In genomic region chr22:31496735-31497146, GRCh38 we compare ENCODE assay signal across 8 cellular contexts. TPM values are rescaled to one million over a fixed set of nuclear protein-coding genes. Genes with fewer than 3 reads are reported as not detected.
A peak's percentile ranks its signal among the peaks of the same experiment; 100 is the strongest.
DNase-seq lines count a peak whose midpoint lies in the region; ATAC-seq and TF ChIP-seq lines count a peak whose summit lies in the region.

No MANE protein-coding gene starts in this region.

- H3K27ac ChIP-seq in VCaP (peak overlapping the region; percentile 83), ectodermal cell (ENCODE audit: insufficient read depth, low read depth, low read length, poor library complexity, severe bottlenecking) (no peak overlapping the region), subcutaneous abdominal adipose tissue (ENCODE audit: low read depth, low read length) (peak overlapping the region; percentile 57)

- H3K27me3 ChIP-seq in ectodermal cell (ENCODE audit: control insufficient read depth, insufficient read depth, low read length, poor library complexity, severe bottlenecking) (no peaks in the 10 kb centered on the region), subcutaneous abdominal adipose tissue (ENCODE audit: control insufficient read depth in 5 of 5, insufficient read depth in 4 of 5, low read length in 5 of 5) (no peaks in the 10 kb centered on the region)

- no peak for TF ChIP-seq CTCF in VCaP (conservative IDR thresholded peaks at IDR 0.05)
- TF ChIP-seq CTCF in mucosa of descending colon (IDR thresholded peaks at IDR 0.05) = no peak

- peak overlapping the region in 4 of 5 donors; percentile 63 to 81 (median 74) for H3K9ac ChIP-seq in subcutaneous abdominal adipose tissue (ENCODE audit: low read length in 5 of 5)

- H3K4me1 ChIP-seq in ectodermal cell (ENCODE audit: control insufficient read depth, insufficient read depth, low read length) (peaks cover 4% of the 10 kb centered on the region), mucosa of descending colon (ENCODE audit: low read depth) (no peaks in the 10 kb centered on the region), subcutaneous abdominal adipose tissue (ENCODE audit: control insufficient read depth in 5 of 5, insufficient read depth in 5 of 5, low read length in 5 of 5) (peaks cover 0 to 22% (median 16%) of the 10 kb centered on the region in 5 donors)

- 3 to 5% methylated on average over 30 of the region's 30 CpGs for WGBS in ectodermal cell, 2 experiments

- H3K4me3 ChIP-seq in ectodermal cell (ENCODE audit: insufficient read depth, low read depth, low read length) (peak overlapping the region; percentile 92), mucosa of descending colon (peak overlapping the region; percentile 49), subcutaneous abdominal adipose tissue (ENCODE audit: low read depth in 1 of 5, low read length in 5 of 5) (peak overlapping the region; percentile 65 to 96 (median 89))

- ATAC-seq in HG03354 (IDR thresholded peaks at IDR 0.05; ENCODE audit: poor library complexity, severe bottlenecking, unreplicated experiment) = peak; percentile 33
- ATAC-seq in mucosa of descending colon = peak; percentile 58
- ATAC-seq in GM18858 (IDR thresholded peaks at IDR 0.05; ENCODE audit: unreplicated experiment) = no peak

- DNase-seq in DMS 273 (lab: John Stamatoyannopoulos, UW; ENCODE audit: unreplicated experiment) = peak; percentile 57
- DNase-seq in DMS 273 treated with DMSO at 0.1 percent for 48 hours (lab: John Stamatoyannopoulos, UW) = no peak
- DNase-seq in mucosa of descending colon = peak in 1 of 3 donors; percentile 80

- intact Hi-C loops in mucosa of descending colon (cut with DNase I, micrococcal nuclease) = no loop called here

- H3K9me3 ChIP-seq in ectodermal cell (ENCODE audit: control insufficient read depth, low read length) = no peaks in the 10 kb centered on the region
- H3K9me3 ChIP-seq in mucosa of descending colon = no peaks in the 10 kb centered on the region
- H3K9me3 ChIP-seq in subcutaneous abdominal adipose tissue (ENCODE audit: control insufficient read depth in 5 of 5, low read length in 5 of 5) = no peaks in the 10 kb centered on the region

- H3K36me3 ChIP-seq in ectodermal cell (ENCODE audit: control insufficient read depth, insufficient read depth, low read length) = no peaks in the 10 kb centered on the region
- no peaks in the 10 kb centered on the region for H3K36me3 ChIP-seq in mucosa of descending colon (ENCODE audit: low read depth)
- peaks cover 0 to 3% (median 0%) of the 10 kb centered on the region in 5 donors for H3K36me3 ChIP-seq in subcutaneous abdominal adipose tissue (ENCODE audit: control insufficient read depth in 5 of 5, insufficient read depth in 5 of 5, low read length in 5 of 5)

RNA-seq across cellular contexts. Expression of gene SFI1, which starts 0.4 kb away (rescaled TPM):
- polyA plus RNA-seq in ectodermal cell (2013, experiment 1 of 4) = 64.6 TPM
- 62.2 TPM for polyA plus RNA-seq in ectodermal cell (2013, experiment 2 of 4)
- polyA plus RNA-seq in ectodermal cell (2013, experiment 3 of 4) = 39.2 TPM
- 49.7 TPM for polyA plus RNA-seq in ectodermal cell (2013, experiment 4 of 4)
- 10 to 100 TPM; 34.4 to 52.6 (median 49.5) TPM for total RNA-seq in mucosa of descending colon

RNA-seq across cellular contexts. Expression of gene EIF4ENIF1, which starts 7.1 kb away (rescaled TPM):
- polyA plus RNA-seq in ectodermal cell (2013, experiment 1 of 4) = 40.5 TPM
- 42.3 TPM for polyA plus RNA-seq in ectodermal cell (2013, experiment 2 of 4)
- polyA plus RNA-seq in ectodermal cell (2013, experiment 3 of 4) = 32.8 TPM
- polyA plus RNA-seq in ectodermal cell (2013, experiment 4 of 4) = 38.3 TPM
- 10 to 100 TPM; 25.0 to 42.0 (median 33.9) TPM for total RNA-seq in mucosa of descending colon
